ENCODE assay signal across 25 cellular contexts in genomic region chr1:114061431-114061830, GRCh38.
"Had no signal": no experiment of that assay in that cellular context is flagged by ENCODE, and none has a peak within 500 bp of the region (broad histone marks: within the 10 kb centered on the region; RNA-seq: fewer than 3 reads in every experiment).

No MANE protein-coding gene starts in this region.

- H3K36me3 Mint-ChIP-seq: memory B cell, type B pancreatic cell had no signal

- H3K4me3 Mint-ChIP-seq: activated CD4-positive, alpha-beta T cell treated with anti-CD3 and anti-CD28 coated beads, Interleukin-2, amount 10 ng/mL, durations not matched to agents 24 days and 14 days; activated CD8-positive, alpha-beta T cell treated with anti-CD3 and anti-CD28 coated beads for 36 hours; activated naive CD4-positive, alpha-beta T cell treated with anti-CD3 and anti-CD28 coated beads for 36 hours; activated T-helper 17 cell treated with anti-CD3 and anti-CD28 coated beads, Interleukin-2, amount 50 U/mL, for 72 hours; memory B cell; naive B cell; neural crest cell; type B pancreatic cell had no signal

- H3K4me1 Mint-ChIP-seq: activated CD4-positive, alpha-beta T cell treated with anti-CD3 and anti-CD28 coated beads, Interleukin-2, amount 10 ng/mL, durations not matched to agents 24 days and 14 days; activated T-helper 17 cell treated with anti-CD3 and anti-CD28 coated beads, Interleukin-2, amount 50 U/mL, for 72 hours; memory B cell; naive B cell; neural crest cell had no signal

- ATAC-seq: activated CD8-positive, alpha-beta T cell treated with anti-CD3 and anti-CD28 coated beads for 36 hours; activated T-helper 17 cell treated with anti-CD3 and anti-CD28 coated beads, Interleukin-2, amount 50 U/mL, for 72 hours; left ventricle myocardium superior; mucosa of descending colon; right cardiac atrium had no signal

- H3K27ac ChIP-seq: esophagus squamous epithelium, psoas muscle, skin epidermis, stomach had no signal

- H3K9me3 Mint-ChIP-seq: activated CD4-positive, alpha-beta T cell treated with anti-CD3 and anti-CD28 coated beads, Interleukin-2, amount 10 ng/mL, durations not matched to agents 24 days and 14 days had no signal

- H3K36me3 ChIP-seq: esophagus squamous epithelium, stomach had no signal

- H3K9me3 ChIP-seq: mucosa of descending colon, psoas muscle had no signal

- H3K4me3 ChIP-seq: esophagus squamous epithelium, mucosa of descending colon, psoas muscle, skin epidermis, stomach had no signal

- H3K4me1 ChIP-seq: esophagus squamous epithelium, psoas muscle, stomach had no signal

- DNase-seq: activated CD4-positive, alpha-beta T cell treated with anti-CD3 and anti-CD28 coated beads, Interleukin-2, amount 10 ng/mL, durations not matched to agents 24 days and 14 days; activated CD4-positive, CD25-positive, alpha-beta regulatory T cell; activated CD8-positive, alpha-beta T cell treated with anti-CD3 and anti-CD28 coated beads for 36 hours; activated naive CD4-positive, alpha-beta T cell treated with anti-CD3 and anti-CD28 coated beads for 36 hours; activated T-cell treated with anti-CD3 and anti-CD28 coated beads, Interleukin-2, amount 50 U/mL, for 1 hour; anterior cingulate cortex; cerebellar nuclear complex; effector CD4-positive, alpha-beta T cell; esophagus squamous epithelium; foreskin fibroblast; head of caudate nucleus; kidney glomerular epithelial cell; left ventricle myocardium superior; mucosa of descending colon; naive B cell; psoas muscle; right cardiac atrium; stomach; T-helper 1 cell; T-helper 9 cell had no signal

- H3K27ac Mint-ChIP-seq: activated CD4-positive, alpha-beta T cell treated with anti-CD3 and anti-CD28 coated beads, Interleukin-2, amount 10 ng/mL, durations not matched to agents 24 days and 14 days; activated CD8-positive, alpha-beta T cell treated with anti-CD3 and anti-CD28 coated beads for 36 hours; activated naive CD4-positive, alpha-beta T cell treated with anti-CD3 and anti-CD28 coated beads for 36 hours; activated T-helper 17 cell treated with anti-CD3 and anti-CD28 coated beads, Interleukin-2, amount 50 U/mL, for 72 hours; memory B cell; naive B cell; type B pancreatic cell had no signal

- H3K27me3 ChIP-seq: esophagus squamous epithelium, stomach had no signal
